Comparison of ENCODE assay signal across 1 cellular context in genomic region chr15:64046347-64047153, GRCh38.
TF ChIP-seq lines count a peak whose summit lies in the region.

DAPK2 (minus strand) TSS chr15:64046485; CDS start chr15:64040261, 6,224 bp downstream.

TF ChIP-seq in K562, 482 proteins besides CTCF, POLR2A, EP300 and RAD21 (continued from another document and continues in another):
- no peak for TF ChIP-seq ZBTB11 (CRISPR knock-in tag; IDR thresholded peaks at IDR 0.05)
- TF ChIP-seq FOXJ3 (CRISPR knock-in tag; IDR thresholded peaks at IDR 0.05) = no peak
- no peak for TF ChIP-seq ZNF384 (IDR thresholded peaks at IDR 0.05; ENCODE audit: low read depth, low read length)
- TF ChIP-seq ZFP1 (CRISPR knock-in tag; IDR thresholded peaks at IDR 0.05) = no peak
- TF ChIP-seq ZNF146 (CRISPR knock-in tag; IDR thresholded peaks at IDR 0.05; ENCODE audit: unreplicated experiment) = no peak
- TF ChIP-seq KLF6 (CRISPR knock-in tag; IDR thresholded peaks at IDR 0.05; ENCODE audit: borderline replicate concordance) = no peak
- TF ChIP-seq THRA (IDR thresholded peaks at IDR 0.05) = no peak
- TF ChIP-seq YY1 (IDR thresholded peaks at IDR 0.05; ENCODE audit: borderline replicate concordance in 1 of 3, control insufficient read depth in 1 of 3, extremely low read depth in 1 of 3, insufficient read depth in 3 of 3, insufficient read length in 1 of 3, insufficient replicate concordance in 2 of 3, low read depth in 1 of 3, low read length in 2 of 3) = peak in 1 of 3 experiments; percentile 58
- no peak for TF ChIP-seq ZNF431 (CRISPR knock-in tag; IDR thresholded peaks at IDR 0.05)
- TF ChIP-seq CREB1 (IDR thresholded peaks at IDR 0.05) = 0 out of 2 replicates have a peak, but pooled peaks have one; percentile 18
- no peak for TF ChIP-seq CREB1 (CRISPR knock-in tag; IDR thresholded peaks at IDR 0.05)
- TF ChIP-seq ZHX1 (conservative IDR thresholded peaks at IDR 0.05; ENCODE audit: low read length) = no peak
- TF ChIP-seq MLX (CRISPR knock-in tag; conservative IDR thresholded peaks at IDR 0.05) = no peak
- TF ChIP-seq MLLT1 (IDR thresholded peaks at IDR 0.05) = no peak
- no peak for TF ChIP-seq ID3 (CRISPR knock-in tag; IDR thresholded peaks at IDR 0.05)
- TF ChIP-seq ID3 (tag; IDR thresholded peaks at IDR 0.05) = no peak
- no peak for TF ChIP-seq TAF15 (IDR thresholded peaks at IDR 0.05; ENCODE audit: low read depth, low read length)
- no peak for TF ChIP-seq CSDE1 (IDR thresholded peaks at IDR 0.05)
- no peak for TF ChIP-seq ZNF561 (CRISPR knock-in tag; conservative IDR thresholded peaks at IDR 0.05)
- TF ChIP-seq ZBED1 (IDR thresholded peaks at IDR 0.05) = no peak
- TF ChIP-seq POLR2AphosphoS5 (IDR thresholded peaks at IDR 0.05; ENCODE audit: control insufficient read depth, insufficient read depth, low read depth, low read length) = no peak
- peak; percentile 42 for TF ChIP-seq RBBP5 (IDR thresholded peaks at IDR 0.05; ENCODE audit: borderline replicate concordance, insufficient read depth, low read length, poor library complexity, severe bottlenecking)
- TF ChIP-seq NCOR1 (IDR thresholded peaks at IDR 0.05) = no peak
- no peak for TF ChIP-seq MAFF (IDR thresholded peaks at IDR 0.05; ENCODE audit: low read length)
- no peak for TF ChIP-seq PTTG1 (tag; IDR thresholded peaks at IDR 0.05; ENCODE audit: low read depth)
- no peak for TF ChIP-seq ZNF668 (CRISPR knock-in tag; IDR thresholded peaks at IDR 0.05)
- TF ChIP-seq MIER1 (IDR thresholded peaks at IDR 0.05; ENCODE audit: low read depth) = no peak
- TF ChIP-seq ZNF584 (CRISPR knock-in tag; IDR thresholded peaks at IDR 0.05; ENCODE audit: low read depth) = no peak
- TF ChIP-seq MBD2 (IDR thresholded peaks at IDR 0.05; ENCODE audit: borderline replicate concordance, low read depth) = no peak
- no peak for TF ChIP-seq ARID3B (CRISPR knock-in tag; IDR thresholded peaks at IDR 0.05; ENCODE audit: borderline replicate concordance)
- TF ChIP-seq EHMT2 (IDR thresholded peaks at IDR 0.05) = no peak
- TF ChIP-seq NR4A1 (CRISPR knock-in tag; IDR thresholded peaks at IDR 0.05) = no peak
- TF ChIP-seq NR4A1 (tag; IDR thresholded peaks at IDR 0.05) = no peak
- no peak for TF ChIP-seq ZNF311 (CRISPR knock-in tag; IDR thresholded peaks at IDR 0.05)
- TF ChIP-seq ZNF274 (IDR thresholded peaks at IDR 0.05; ENCODE audit: borderline replicate concordance, low read depth, low read length) = no peak
- TF ChIP-seq GATAD2B (IDR thresholded peaks at IDR 0.05; ENCODE audit: borderline replicate concordance) = peak; percentile 67; the same call in 1 of the 2 replicates
- no peak for TF ChIP-seq ZNF586 (CRISPR knock-in tag; conservative IDR thresholded peaks at IDR 0.05)
- TF ChIP-seq RBM25 (IDR thresholded peaks at IDR 0.05; ENCODE audit: low read depth, low read length, severe bottlenecking) = no peak
- TF ChIP-seq RBM39 (optimal IDR thresholded peaks at IDR 0.05; ENCODE audit: low read depth, low read length) = no peak
- TF ChIP-seq HNRNPK (IDR thresholded peaks at IDR 0.05; ENCODE audit: low read depth, low read length, poor library complexity, severe bottlenecking) = no peak
- no peak for TF ChIP-seq ZNF778 (CRISPR knock-in tag; IDR thresholded peaks at IDR 0.05)
- no peak for TF ChIP-seq ZNF174 (CRISPR knock-in tag; IDR thresholded peaks at IDR 0.05)
- TF ChIP-seq FOXJ2 (tag; IDR thresholded peaks at IDR 0.05) = no peak
- no peak for TF ChIP-seq SAFB (IDR thresholded peaks at IDR 0.05; ENCODE audit: borderline replicate concordance, low read depth, low read length)
- TF ChIP-seq PCBP2 (IDR thresholded peaks at IDR 0.05; ENCODE audit: low read depth, low read length, poor library complexity, severe bottlenecking) = no peak
- TF ChIP-seq SIX5 (IDR thresholded peaks at IDR 0.05; ENCODE audit: borderline replicate concordance in 1 of 2, insufficient read depth in 1 of 2, low read depth in 1 of 2, low read length in 2 of 2) = no peak
- TF ChIP-seq HLTF (IDR thresholded peaks at IDR 0.05) = no peak
- peak in 1 of 2 experiments; percentile 6; a peak in 1 of 4 replicates for TF ChIP-seq NRF1 (conservative IDR thresholded peaks at IDR 0.05 in 1 of 2, IDR thresholded peaks at IDR 0.05 in 1 of 2)
- TF ChIP-seq GTF2A2 (tag; IDR thresholded peaks at IDR 0.05) = no peak
- no peak for TF ChIP-seq PRPF4 (IDR thresholded peaks at IDR 0.05; ENCODE audit: insufficient read depth, low read depth, low read length, poor library complexity, severe bottlenecking)
- no peak for TF ChIP-seq XRCC3 (IDR thresholded peaks at IDR 0.05)
- TF ChIP-seq PBX2 (CRISPR knock-in tag; IDR thresholded peaks at IDR 0.05; ENCODE audit: low read depth) = no peak
- TF ChIP-seq PBX2 (tag; conservative IDR thresholded peaks at IDR 0.05; ENCODE audit: low read depth) = no peak
- 0 out of 2 replicates have a peak, but pooled peaks have one; percentile 27 for TF ChIP-seq ETS1 (conservative IDR thresholded peaks at IDR 0.05; ENCODE audit: control insufficient read depth, low read depth, low read length)
- TF ChIP-seq MTA3 (IDR thresholded peaks at IDR 0.05; ENCODE audit: borderline replicate concordance) = peak; percentile 53
